In genomic region chr4:163191999-163192398, GRCh38 we compare ENCODE assay signal across 12 cellular contexts. TPM values are rescaled to one million over a fixed set of nuclear protein-coding genes. Genes with fewer than 3 reads are reported as not detected.
DNase-seq lines count a peak whose midpoint lies in the region; ATAC-seq, FAIRE-seq and TF ChIP-seq lines count a peak whose summit lies in the region.
"Had no signal": no experiment of that assay in that cellular context is flagged by ENCODE, and none has a peak within 500 bp of the region (broad histone marks: within the 10 kb centered on the region; RNA-seq: fewer than 3 reads in every experiment).

No MANE protein-coding gene starts in this region.

- DNase-seq in AG08395 (ENCODE audit: low spot score) = peak; percentile 6
- DNase-seq in OCI-LY7 (ENCODE audit: low spot score) = peak; percentile 11
- DNase-seq in fibroblast of pulmonary artery (ENCODE audit: low read depth) = peak; percentile 11
- DNase-seq in cardiac septum (ENCODE audit: low spot score) = no peak
- no peak for DNase-seq in NCI-H1105 (lab: John Stamatoyannopoulos, UW)
- DNase-seq in urothelium cell line (ENCODE audit: low spot score) = no peak
- DNase-seq: DMS79, mucosa of descending colon, NCI-H510A treated with DMSO at 0.1 percent for 48 hours, T-helper 9 cell had no signal

- H3K9me3 ChIP-seq in OCI-LY7 (ENCODE audit: low read length) = peaks cover 13% of the 10 kb centered on the region; the same call in 1 of the 2 replicates

- no peak for FAIRE-seq in urothelium cell line (lab: Jason Lieb, UNC)

- H3K36me3 ChIP-seq in OCI-LY7 (ENCODE audit: insufficient read depth, low read length) = no peaks in the 10 kb centered on the region

- no TSS peak for BruUV-seq in OCI-LY7 (replicated peaks; lab: Mats Ljungman, UMichigan)

- POLR2A ChIA-PET in OCI-LY7 (lab: Charles Lee) = no interaction called here

- no peaks in the 10 kb centered on the region for H3K4me1 ChIP-seq in OCI-LY7 (ENCODE audit: insufficient read depth, low read length, poor library complexity, severe bottlenecking)

- TF ChIP-seq CTCF in GM12874 (IDR thresholded peaks at IDR 0.05; ENCODE audit: insufficient read depth, low read depth, low read length) (peak; percentile 2; the same call in 1 of the 2 replicates), OCI-LY7 (conservative IDR thresholded peaks at IDR 0.05; ENCODE audit: low read length) (peak; percentile 69), fibroblast of pulmonary artery (IDR thresholded peaks at IDR 0.05; ENCODE audit: low read length, missing control alignments) (peak; percentile 16)

- H4K20me1 ChIP-seq in OCI-LY7 (ENCODE audit: insufficient read depth, low read length) = no peaks in the 10 kb centered on the region

- H3K4me2 ChIP-seq in OCI-LY7 (ENCODE audit: low read length) = no peak overlapping the region

- intact Hi-C loops in OCI-LY7 (cut with micrococcal nuclease; ENCODE audit: unreplicated experiment) (loop anchor here (5.0 to 10.0 kb wide), 2 partner anchors 80 to 147 kb away; no protein-coding TSS in a partner anchor), cardiac septum (cut with DNase I) (no loop called here)

- H3K9me2 ChIP-seq in OCI-LY7 (ENCODE audit: insufficient read depth, low read length) = no peaks in the 10 kb centered on the region

- H3K27ac ChIP-seq in OCI-LY7 (ENCODE audit: low read depth, low read length, poor library complexity, severe bottlenecking) = no peak overlapping the region

- CTCF ChIA-PET in OCI-LY7 (lab: Charles Lee; ENCODE audit: unreplicated experiment) = interaction anchor here (0.5 kb wide), 1 partner anchor 463 kb away, joined by 3 read pairs; no protein-coding TSS in a partner anchor

- no peaks in the 10 kb centered on the region for H3K79me2 ChIP-seq in OCI-LY7 (ENCODE audit: insufficient read depth, low read depth, low read length)

- no peak overlapping the region for H2AFZ ChIP-seq in OCI-LY7 (ENCODE audit: low read length)

- no peak for ATAC-seq in GM21526 (IDR thresholded peaks at IDR 0.05; ENCODE audit: low FRiP score, unreplicated experiment)
- ATAC-seq: mucosa of descending colon had no signal

- H3K4me3 ChIP-seq in OCI-LY7 (ENCODE audit: low read depth, low read length, poor library complexity, severe bottlenecking) (no peak overlapping the region), fibroblast of pulmonary artery (replicated peaks; ENCODE audit: low read depth, low read length) (no peak overlapping the region)
- H3K4me3 ChIP-seq: mucosa of descending colon had no signal

RNA-seq across cellular contexts. Expression of gene NAF1, which starts 25.3 kb away (rescaled TPM):
- 18.2 and 18.8 TPM in 2 replicates for total RNA-seq in OCI-LY7 (2014; rRNA removed; shearing (Covaris generic))
- total RNA-seq in OCI-LY7 (2022) (32.7 and 33.3 TPM in 2 replicates), cardiac septum (12.4 TPM)

Comparison
In these comparisons a context has a peak if more than half of its experiments do, and no peak if none do; other contexts are left out.
1. DNase-seq: peak in AG08395 (single experiment), OCI-LY7 (single experiment) and fibroblast of pulmonary artery (single experiment); none in cardiac septum (single experiment), NCI-H1105 (single experiment) and urothelium cell line (single experiment).
2. CTCF ChIP-seq: peak in every context shown above with its lines; median percentile 69 in OCI-LY7; 16 in fibroblast of pulmonary artery; 2 in GM12874.